15 cellular contexts compared by ENCODE assay signal in the genomic region with DNA sequence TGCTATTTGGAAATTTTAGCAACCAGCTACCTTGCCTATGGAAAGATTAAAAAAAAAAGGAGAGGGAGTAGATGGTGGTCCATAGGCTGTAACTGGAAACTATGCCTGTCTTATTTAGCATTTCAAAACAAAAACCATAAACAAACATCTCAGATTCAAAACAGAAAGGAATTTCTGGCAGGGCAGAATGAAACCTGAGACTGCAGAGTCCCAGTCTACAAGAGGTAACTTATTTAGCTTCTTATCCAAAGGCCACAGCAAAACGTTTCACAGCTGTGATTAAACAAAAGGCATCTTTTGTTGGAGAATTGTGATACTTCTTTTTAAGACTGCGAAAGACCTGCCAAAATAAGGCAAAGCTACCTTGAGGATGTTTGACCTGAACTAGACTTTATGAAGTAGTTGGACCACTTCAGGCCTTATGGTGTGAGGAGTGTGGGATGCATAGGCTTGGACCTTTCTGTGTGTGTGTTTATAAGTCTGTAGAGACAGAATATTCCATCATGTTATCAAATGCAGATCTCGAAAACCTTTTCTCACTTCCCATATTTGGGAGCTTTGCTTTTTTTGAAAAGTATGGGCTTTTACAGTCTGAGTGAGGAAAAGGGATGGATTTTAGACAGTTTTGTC. TPM values are rescaled to one million over a fixed set of nuclear protein-coding genes. Genes with fewer than 3 reads are reported as not detected.
DNase-seq lines count a peak whose midpoint lies in the region; ATAC-seq and TF ChIP-seq lines count a peak whose summit lies in the region.
"Had no signal": no experiment of that assay in that cellular context is flagged by ENCODE, and none has a peak within 500 bp of the region (broad histone marks: within the 10 kb centered on the region; RNA-seq: fewer than 3 reads in every experiment).

No MANE protein-coding gene starts in this region.

- H3K9me3 Mint-ChIP-seq in activated T-cell treated with anti-CD3 and anti-CD28 coated beads, Interleukin-2, amount 50 U/mL, for 4 hours = no peaks in the 10 kb centered on the region
- H3K9me3 Mint-ChIP-seq: CD8-positive, alpha-beta memory T cell had no signal

- H3K36me3 ChIP-seq in HUES48 (ENCODE audit: control insufficient read depth, insufficient read depth, low read length) (no peaks in the 10 kb centered on the region), iPS-18a (ENCODE audit: control insufficient read depth, low read depth, low read length) (no peaks in the 10 kb centered on the region), skeletal muscle satellite cell (ENCODE audit: insufficient read depth, low read length) (peaks cover 42% of the 10 kb centered on the region)
- H3K36me3 ChIP-seq: ovary had no signal

- no peak for ATAC-seq in activated T-cell treated with anti-CD3 and anti-CD28 coated beads, Interleukin-2, amount 50 U/mL, for 4 hours

- no peak overlapping the region for H3K9ac ChIP-seq in HUES48 (ENCODE audit: low read depth, low read length)
- H3K9ac ChIP-seq in iPS-18a (ENCODE audit: low read length) = no peak overlapping the region
- no peak overlapping the region for H3K9ac ChIP-seq in skeletal muscle satellite cell (ENCODE audit: low read depth, low read length)

- H3K27me3 Mint-ChIP-seq in activated T-cell treated with anti-CD3 and anti-CD28 coated beads, Interleukin-2, amount 50 U/mL, for 4 hours (ENCODE audit: low read depth) = peaks cover 5% of the 10 kb centered on the region
- H3K27me3 Mint-ChIP-seq: CD8-positive, alpha-beta memory T cell had no signal

- no peak overlapping the region for H3K4me3 Mint-ChIP-seq in activated T-cell treated with anti-CD3 and anti-CD28 coated beads, Interleukin-2, amount 50 U/mL, for 4 hours
- H3K4me3 Mint-ChIP-seq: CD8-positive, alpha-beta memory T cell had no signal

- in situ Hi-C loops in astrocyte of the spinal cord (cut with HindIII; ENCODE audit: low sequenced_read_pairs) = no loop called here

- H3K36me3 Mint-ChIP-seq in activated T-cell treated with anti-CD3 and anti-CD28 coated beads, Interleukin-2, amount 50 U/mL, for 4 hours (ENCODE audit: insufficient read depth) = no peaks in the 10 kb centered on the region
- H3K36me3 Mint-ChIP-seq: CD8-positive, alpha-beta memory T cell had no signal

- TF ChIP-seq CTCF in astrocyte of the spinal cord (IDR thresholded peaks at IDR 0.05; ENCODE audit: low read depth, low read length) = no peak

- H3K27ac ChIP-seq in HUES48 (ENCODE audit: low read depth, low read length) = peak overlapping the region; percentile 78
- no peak overlapping the region for H3K27ac ChIP-seq in iPS-18a (ENCODE audit: low read length)
- H3K27ac ChIP-seq: ovary, SK-N-MC had no signal

- peaks cover 1% of the 10 kb centered on the region for H3K4me1 Mint-ChIP-seq in activated T-cell treated with anti-CD3 and anti-CD28 coated beads, Interleukin-2, amount 50 U/mL, for 4 hours (ENCODE audit: low read depth)

- DNase-seq in astrocyte of the spinal cord (ENCODE audit: low read depth, low spot score) (peak; percentile 54), occipital lobe (lab: John Stamatoyannopoulos, UW) (no peak)
- no peak for DNase-seq in activated T-cell treated with anti-CD3 and anti-CD28 coated beads, Interleukin-2, amount 50 U/mL, for 4 hours
- no peak for DNase-seq in activated effector memory CD4-positive, alpha-beta T cell treated with Interleukin-2 at 50 U/mL for 16 hours
- DNase-seq: activated CD4-positive, alpha-beta T cell treated with anti-CD3 and anti-CD28 coated beads for 4 hours; CD8-positive, alpha-beta memory T cell; left colon; NCI-H146; ovary; stimulated activated CD4-positive, alpha-beta T cell treated with anti-CD3 and anti-CD28 coated beads, Interleukin-2, amount 100 ng/mL, for 24 hours; stimulated activated naive CD4-positive, alpha-beta T cell had no signal

- H3K4me1 ChIP-seq in HUES48 (ENCODE audit: control insufficient read depth, insufficient read depth, low read length) = peaks cover 94% of the 10 kb centered on the region
- H3K4me1 ChIP-seq in iPS-18a (ENCODE audit: control insufficient read depth, low read depth, low read length) = peaks cover 77% of the 10 kb centered on the region
- peaks cover 78% of the 10 kb centered on the region for H3K4me1 ChIP-seq in skeletal muscle satellite cell (ENCODE audit: control insufficient read depth, insufficient read depth, low read length)

- H3K9me3 ChIP-seq in HUES48 (ENCODE audit: control insufficient read depth, insufficient read depth, low read length) (no peaks in the 10 kb centered on the region), iPS-18a (ENCODE audit: control insufficient read depth, low read depth, low read length) (no peaks in the 10 kb centered on the region), skeletal muscle satellite cell (replicated peaks; ENCODE audit: low read length) (no peaks in the 10 kb centered on the region)
- H3K9me3 ChIP-seq: ovary had no signal

- H3K4me3 ChIP-seq in HUES48 (ENCODE audit: low read depth, low read length) = peak overlapping the region; percentile 37
- no peak overlapping the region for H3K4me3 ChIP-seq in astrocyte of the spinal cord (ENCODE audit: low read depth, low read length)
- H3K4me3 ChIP-seq in iPS-18a (ENCODE audit: low read length) = peak overlapping the region; percentile 15
- H3K4me3 ChIP-seq in skeletal muscle satellite cell (ENCODE audit: low read length) = no peak overlapping the region
- H3K4me3 ChIP-seq: ovary, SK-N-MC had no signal

- H3K27me3 ChIP-seq in HUES48 (ENCODE audit: control insufficient read depth, insufficient read depth, low read length) = no peaks in the 10 kb centered on the region
- no peaks in the 10 kb centered on the region for H3K27me3 ChIP-seq in iPS-18a (ENCODE audit: control insufficient read depth, insufficient read depth, low read length)
- H3K27me3 ChIP-seq in skeletal muscle satellite cell (ENCODE audit: control insufficient read depth, insufficient read depth, low read length) = no peaks in the 10 kb centered on the region
- H3K27me3 ChIP-seq: ovary had no signal

- peak overlapping the region; percentile 35 for H3K4me2 ChIP-seq in skeletal muscle satellite cell (ENCODE audit: low read length)

RNA-seq across cellular contexts. Expression of a gene that starts 11.0 kb away (rescaled TPM):
- total RNA-seq in skeletal muscle satellite cell (2012; rRNA removed) = 101 and 124 TPM in 2 replicates
- total RNA-seq in occipital lobe = 105 TPM
- total RNA-seq in activated T-cell treated with anti-CD3 and anti-CD28 coated beads, Interleukin-2, amount 50 U/mL, for 4 hours = 10 to 100 TPM; 17.9 to 23.8 (median 22.9) TPM

Comparison
In these comparisons a context has a peak if more than half of its experiments do, and no peak if none do; other contexts are left out.
1. H3K4me3 ChIP-seq: peak in HUES48 (single experiment) and iPS-18a (single experiment); none in astrocyte of the spinal cord (single experiment) and skeletal muscle satellite cell (single experiment).